In genomic region chrX:49192722-49193328, GRCh38 we compare ENCODE assay signal across 1 cellular context.
TF ChIP-seq lines count a peak whose summit lies in the region.

No MANE protein-coding gene starts in this region.

TF ChIP-seq in endothelial cell of umbilical vein, 7 proteins besides CTCF, POLR2A, EP300 and RAD21:
- no peak for TF ChIP-seq JUN (IDR thresholded peaks at IDR 0.05; ENCODE audit: borderline replicate concordance, insufficient read depth, insufficient read length, low read depth)
- TF ChIP-seq EZH2 (IDR thresholded peaks at IDR 0.05; ENCODE audit: borderline replicate concordance, low read depth, low read length, severe bottlenecking), result no peak
- no peak for TF ChIP-seq GATA2 (IDR thresholded peaks at IDR 0.05; ENCODE audit: insufficient read depth, insufficient read length, low read depth, low read length)
- no peak for TF ChIP-seq MAX (IDR thresholded peaks at IDR 0.05; ENCODE audit: insufficient read depth, insufficient read length)
- no peak for TF ChIP-seq POLR2AphosphoS5 (IDR thresholded peaks at IDR 0.05; ENCODE audit: insufficient read depth, low read depth, low read length)
- TF ChIP-seq MYC (IDR thresholded peaks at IDR 0.05; ENCODE audit: low read depth, low read length), result no peak
- no peak for TF ChIP-seq FOS (IDR thresholded peaks at IDR 0.05; ENCODE audit: borderline replicate concordance, insufficient read depth, low read length)
